In genomic region chr2:121356058-121356640, GRCh38 we compare ENCODE assay signal across 8 cellular contexts.
DNase-seq lines count a peak whose midpoint lies in the region; ATAC-seq and TF ChIP-seq lines count a peak whose summit lies in the region.

No MANE protein-coding gene starts in this region.

- TF ChIP-seq CTCF in VCaP (conservative IDR thresholded peaks at IDR 0.05) = peak; percentile 88

- intact Hi-C loops in head of caudate nucleus (cut with DNase I) = loop anchor here (10.0 kb wide), 1 partner anchor 261 kb away; no protein-coding TSS in a partner anchor

- no peak for ATAC-seq in GM21526 (IDR thresholded peaks at IDR 0.05; ENCODE audit: low FRiP score, unreplicated experiment)

- H3K27ac ChIP-seq in VCaP = peak overlapping the region; percentile 95

- peak; percentile 63 for DNase-seq in DMS 273 treated with DMSO at 0.1 percent for 48 hours (lab: John Stamatoyannopoulos, UW)
- peak; percentile 46 for DNase-seq in H4 (ENCODE audit: low spot score)
- DNase-seq in NCI-H2081 (lab: John Stamatoyannopoulos, UW) = peak; percentile 45 to 73
- peak in 28 of 42 donors; percentile 26 to 84 (median 60) for DNase-seq in head of caudate nucleus
- peak; percentile 69 for DNase-seq in retina
- no peak for DNase-seq in UCSD-AML1 (lab: John Stamatoyannopoulos, UW; ENCODE audit: unreplicated experiment)
